ENCODE assay signal across 13 cellular contexts in the genomic region with DNA sequence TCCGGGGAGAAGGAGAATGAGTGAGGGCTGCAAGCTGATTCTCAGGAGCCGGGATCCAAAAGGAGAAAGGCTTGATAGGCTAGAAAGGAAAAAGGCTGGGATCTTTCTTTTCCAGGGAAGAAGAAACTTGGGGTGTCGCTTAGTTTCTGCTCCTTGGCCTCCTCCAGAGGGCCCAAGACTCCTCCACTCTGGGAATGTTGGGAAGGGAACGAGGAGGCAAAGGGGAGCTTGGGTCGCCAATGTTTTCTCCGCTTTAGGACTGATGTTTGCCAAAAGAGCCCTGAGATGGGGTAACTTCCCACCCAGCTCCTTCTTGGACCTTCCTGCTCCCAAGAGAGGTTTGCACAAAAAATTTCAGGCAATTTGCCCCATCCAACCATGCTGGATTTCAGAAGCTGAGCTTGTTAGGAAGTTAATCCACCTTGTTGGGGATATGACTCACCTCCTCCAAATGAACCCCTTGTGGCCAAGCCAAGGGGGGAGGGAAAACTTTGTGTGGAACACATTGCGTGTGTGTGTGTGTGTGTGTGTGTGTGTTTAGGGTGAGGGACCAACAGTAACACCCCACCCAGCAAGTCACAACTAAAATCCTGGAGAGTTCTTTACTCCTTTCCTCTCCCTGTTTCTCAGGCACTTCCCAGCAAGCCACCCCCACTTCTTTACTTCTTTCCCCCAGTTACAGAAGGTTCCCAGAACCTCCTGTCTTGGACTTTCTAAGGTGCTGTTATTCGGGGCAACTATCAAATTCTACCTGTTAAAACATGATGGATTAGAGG. TPM values are rescaled to one million over a fixed set of nuclear protein-coding genes. Genes with fewer than 3 reads are reported as not detected.
DNase-seq lines count a peak whose midpoint lies in the region; ATAC-seq, FAIRE-seq and TF ChIP-seq lines count a peak whose summit lies in the region.
"Had no signal": no experiment of that assay in that cellular context is flagged by ENCODE, and none has a peak within 500 bp of the region (broad histone marks: within the 10 kb centered on the region; RNA-seq: fewer than 3 reads in every experiment).

No MANE protein-coding gene starts in this region.

- peaks cover 13 to 17% of the 10 kb centered on the region in 2 donors for H3K4me1 ChIP-seq in kidney (ENCODE audit: control insufficient read depth in 1 of 2, insufficient read depth in 1 of 2, low read depth in 1 of 2, low read length in 2 of 2)

- DNase-seq in H7 (peak; percentile 48), amniotic epithelial cell (ENCODE audit: low read depth) (peak; percentile 89), kidney (peak; percentile 53), stromal cell of bone marrow (ENCODE audit: low read depth) (peak; percentile 88), NCI-H1694 (lab: John Stamatoyannopoulos, UW) (no peak), substantia nigra (lab: John Stamatoyannopoulos, UW) (no peak), ecto neural progenitor cell (ENCODE audit: low spot score) (no peak)
- DNase-seq: activated effector memory CD4-positive, alpha-beta T cell treated with Interleukin-2 at 50 U/mL for 16 hours; NCI-H345 had no signal

- peak overlapping the region in 1 of 2 donors; percentile 92 for H3K9ac ChIP-seq in kidney (ENCODE audit: low read length in 2 of 2)

- H3K9me3 ChIP-seq in kidney (ENCODE audit: control insufficient read depth in 1 of 2, low read length in 2 of 2): no peaks in the 10 kb centered on the region

- H3K4me3 ChIP-seq in H7 (ENCODE audit: insufficient read depth, low read depth, low read length): no peak overlapping the region
- peak overlapping the region in 1 of 2 donors; percentile 69 for H3K4me3 ChIP-seq in kidney (ENCODE audit: low read length in 2 of 2)

- ATAC-seq in GM18909 (IDR thresholded peaks at IDR 0.05; ENCODE audit: poor library complexity, unreplicated experiment): no peak
- ATAC-seq: stimulated activated effector memory CD8-positive, alpha-beta T cell treated with anti-CD3 and anti-CD28 coated beads, Interleukin-12 subunit alpha, Interleukin-12 subunit beta, amount 100 ng/mL, for 72 hours had no signal

- intact Hi-C loops in kidney (cut with DNase I): no loop called here

- no peak for FAIRE-seq in kidney (lab: Jason Lieb, UNC)

- no peaks in the 10 kb centered on the region for H3K36me3 ChIP-seq in H7 (replicated peaks; ENCODE audit: control insufficient read depth, insufficient read depth, low read length)
- peaks cover 0 to 5% of the 10 kb centered on the region in 2 donors for H3K36me3 ChIP-seq in kidney (ENCODE audit: control insufficient read depth in 1 of 2, insufficient read depth in 2 of 2, low read length in 2 of 2)

- H3K27ac ChIP-seq in kidney (ENCODE audit: low read depth in 2 of 2, low read length in 2 of 2): peak overlapping the region; percentile 85 to 97
- no peak overlapping the region for H3K27ac ChIP-seq in substantia nigra (ENCODE audit: low read depth, low read length, poor library complexity, severe bottlenecking)

- H3K27me3 ChIP-seq in H7 (ENCODE audit: control insufficient read depth, insufficient read depth, low read length): peaks cover 96% of the 10 kb centered on the region

- no peak for TF ChIP-seq CTCF in kidney (IDR thresholded peaks at IDR 0.05; ENCODE audit: borderline replicate concordance, extremely low read depth, insufficient read depth)

RNA-seq across cellular contexts. Expression of gene HOXA2, which starts 8.7 kb away (rescaled TPM):
- not detected in 2 replicates for total RNA-seq in H7 (2014; rRNA removed; shearing (Covaris generic))
- total RNA-seq in kidney: 2.9 TPM
- 1.3 TPM for polyA plus RNA-seq in kidney (ENCODE audit: insufficient read depth, low read depth, low replicate concordance)
- total RNA-seq: G401; T-helper 2 cell treated with Interferon-gamma antibody and Interleukin-4, amounts not matched to agents 100 ng/mL and 5 ng/mL, for 36 hours had no signal

RNA-seq across cellular contexts. Expression of gene HOXA1, which starts 15.4 kb away (rescaled TPM):
- total RNA-seq in H7 (2014; rRNA removed; shearing (Covaris generic)): 0.10 TPM in 1 of 2 replicates, not detected in the other
- total RNA-seq in kidney: 2.4 TPM
- 1.1 TPM for polyA plus RNA-seq in kidney (ENCODE audit: insufficient read depth, low read depth, low replicate concordance)

RNA-seq across cellular contexts. Expression of gene HOXA4, which starts 19.4 kb away (rescaled TPM):
- total RNA-seq in H7 (2014; rRNA removed; shearing (Covaris generic)): not detected in 2 replicates
- 11.2 TPM for total RNA-seq in kidney
- polyA plus RNA-seq in kidney (ENCODE audit: insufficient read depth, low read depth, low replicate concordance): 13.0 TPM
- total RNA-seq: G401 had no signal

RNA-seq across cellular contexts. Expression of gene HOXA5, which starts 32.3 kb away (rescaled TPM):
- total RNA-seq in H7 (2014; rRNA removed; shearing (Covaris generic)): not detected in 2 replicates
- 38.0 TPM for total RNA-seq in kidney
- 19.4 TPM for polyA plus RNA-seq in kidney (ENCODE audit: insufficient read depth, low read depth, low replicate concordance)
- total RNA-seq: T-helper 2 cell treated with Interferon-gamma antibody and Interleukin-4, amounts not matched to agents 100 ng/mL and 5 ng/mL, for 36 hours had no signal

RNA-seq across cellular contexts. Expression of gene HOXA6, which starts 36.4 kb away (rescaled TPM):
- total RNA-seq in H7 (2014; rRNA removed; shearing (Covaris generic)): not detected in 2 replicates
- 22.0 TPM for total RNA-seq in kidney
- 1.1 TPM for polyA plus RNA-seq in kidney (ENCODE audit: insufficient read depth, low read depth, low replicate concordance)
- total RNA-seq: T-helper 2 cell treated with Interferon-gamma antibody and Interleukin-4, amounts not matched to agents 100 ng/mL and 5 ng/mL, for 36 hours had no signal

Comparison
In these comparisons a context has a peak if more than half of its experiments do, and no peak if none do; other contexts are left out.
1. DNase-seq: peak in H7 (single experiment), amniotic epithelial cell (single experiment), kidney (single experiment) and stromal cell of bone marrow (single experiment); none in NCI-H1694 (single experiment), substantia nigra (0 of 49) and ecto neural progenitor cell (single experiment).
2. RNA of gene HOXA4, which starts 19.4 kb away (total RNA-seq): 11.2 TPM in kidney (single experiment); not detected in H7; every median in the first group is over 10 times any median in the second.